ENCODE assay signal across 14 cellular contexts in the genomic region with DNA sequence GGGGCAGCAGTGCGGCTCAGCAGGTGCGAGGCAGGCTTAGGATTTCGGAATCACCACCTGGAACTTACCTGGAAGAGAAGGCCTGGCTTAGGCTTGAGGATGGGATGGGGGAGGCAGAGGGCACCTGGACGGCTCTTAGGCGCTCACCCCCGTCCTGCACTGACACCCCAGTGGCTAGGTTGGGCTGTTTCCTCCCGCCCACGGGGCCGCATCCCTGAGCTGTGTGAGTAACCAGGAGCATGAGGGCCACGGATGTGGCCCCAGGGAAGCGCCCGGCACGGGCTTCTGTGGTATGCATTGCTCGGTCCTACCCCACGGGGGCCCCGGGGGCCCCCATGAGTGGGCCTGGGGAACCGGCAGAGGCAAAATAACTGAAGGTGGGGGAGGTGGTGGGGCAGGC. TPM values are rescaled to one million over a fixed set of nuclear protein-coding genes. Genes with fewer than 3 reads are reported as not detected.
"Had no signal": no experiment of that assay in that cellular context is flagged by ENCODE, and none has a peak within 500 bp of the region (broad histone marks: within the 10 kb centered on the region; RNA-seq: fewer than 3 reads in every experiment).

No MANE protein-coding gene starts in this region.

- H3K4me3 ChIP-seq: tibial artery had no signal

- H3K9me3 Mint-ChIP-seq: activated naive CD4-positive, alpha-beta T cell treated with anti-CD3 and anti-CD28 coated beads, Interleukin-2, amount 50 U/mL, for 24 hours; activated T-cell treated with anti-CD3 and anti-CD28 coated beads, Interleukin-2, amount 50 U/mL, for 72 hours; dendritic cell treated with granulocyte-macrophage colony-stimulating factor and Interleukin-4, amounts not matched to agents 40 ng/mL and 50 ng/mL, for 4 days; natural killer cell had no signal

- H3K27me3 Mint-ChIP-seq: activated naive CD4-positive, alpha-beta T cell treated with anti-CD3 and anti-CD28 coated beads, Interleukin-2, amount 50 U/mL, for 24 hours had no signal

- H3K27ac ChIP-seq: tibial artery had no signal

- DNase-seq: activated CD4-positive, alpha-beta T cell treated with anti-CD3 and anti-CD28 coated beads, Interleukin-2, amount 50 U/mL, for 1 hour; activated CD8-positive, alpha-beta memory T cell treated with anti-CD3 and anti-CD28 coated beads, Interleukin-2, amount 50 U/mL, for 48 hours; activated gamma-delta T cell; activated T-cell treated with anti-CD3 and anti-CD28 coated beads, Interleukin-2, amount 50 U/mL, for 72 hours; effector CD8-positive, alpha-beta T cell; esophagus squamous epithelium; left cardiac atrium; natural killer cell; posterior cingulate gyrus; stimulated activated naive CD4-positive, alpha-beta T cell treated with Interleukin-2 at 50 U/mL for 16 hours; tibial artery had no signal

- H3K27ac Mint-ChIP-seq: activated naive CD4-positive, alpha-beta T cell treated with anti-CD3 and anti-CD28 coated beads, Interleukin-2, amount 50 U/mL, for 24 hours; dendritic cell treated with granulocyte-macrophage colony-stimulating factor and Interleukin-4, amounts not matched to agents 40 ng/mL and 50 ng/mL, for 4 days had no signal

- H3K4me3 Mint-ChIP-seq: activated naive CD4-positive, alpha-beta T cell treated with anti-CD3 and anti-CD28 coated beads, Interleukin-2, amount 50 U/mL, for 24 hours; dendritic cell treated with granulocyte-macrophage colony-stimulating factor and Interleukin-4, amounts not matched to agents 40 ng/mL and 50 ng/mL, for 4 days; natural killer cell had no signal

- H3K36me3 Mint-ChIP-seq: activated naive CD4-positive, alpha-beta T cell treated with anti-CD3 and anti-CD28 coated beads, Interleukin-2, amount 50 U/mL, for 24 hours; natural killer cell had no signal

- H3K9me3 ChIP-seq: esophagus squamous epithelium, tibial artery had no signal

- H3K36me3 ChIP-seq: esophagus squamous epithelium, tibial artery had no signal

RNA-seq across cellular contexts. Expression of gene NKPD1, which starts 2.4 kb away (rescaled TPM):
- total RNA-seq: endothelial cell of umbilical vein had no signal
